9 cellular contexts compared by ENCODE assay signal in genomic region chr19:13153627-13154240, GRCh38. TPM values are rescaled to one million over a fixed set of nuclear protein-coding genes. Genes with fewer than 3 reads are reported as not detected.
DNase-seq lines count a peak whose midpoint lies in the region; ATAC-seq and TF ChIP-seq lines count a peak whose summit lies in the region.
"Had no signal": no experiment of that assay in that cellular context is flagged by ENCODE, and none has a peak within 500 bp of the region (broad histone marks: within the 10 kb centered on the region; RNA-seq: fewer than 3 reads in every experiment).

No MANE protein-coding gene starts in this region.

- peak overlapping the region; percentile 99 for H3K4me2 ChIP-seq in parathyroid adenoma (ENCODE audit: low read length)

- peaks cover 13% of the 10 kb centered on the region for H3K79me2 ChIP-seq in parathyroid adenoma

- DNase-seq in BJ (ENCODE audit: low read depth) (no peak), HEK293T (ENCODE audit: extremely low spot score) (no peak), fibroblast of villous mesenchyme (ENCODE audit: low read depth) (peak; percentile 34), ureter (ENCODE audit: low spot score) (no peak), KBM-7 (no peak)
- DNase-seq in activated CD8-positive, alpha-beta memory T cell treated with anti-CD3 and anti-CD28 coated beads for 24 hours = peak; percentile 73

- TF ChIP-seq CTCF in BJ (IDR thresholded peaks at IDR 0.05; ENCODE audit: insufficient read depth, low read depth, low read length) = 0 out of 2 replicates have a peak, but pooled peaks have one; percentile 6
- TF ChIP-seq CTCF in fibroblast of villous mesenchyme (IDR thresholded peaks at IDR 0.05; ENCODE audit: insufficient read depth, low read depth, low read length) = peak; percentile 18
- TF ChIP-seq CTCF in parathyroid adenoma (IDR thresholded peaks at IDR 0.05) = no peak

- CTCF ChIA-PET in BJ (lab: Yijun Ruan, JAX) = interaction anchor here (1.0 to 2.5 kb wide), 3 partner anchors 40 to 109 kb away, joined by 3 to 9 read pairs (median 5); no protein-coding TSS in a partner anchor
- CTCF ChIA-PET in HEK293T (lab: Yijun Ruan, JAX) = interaction anchor here (0.5 kb wide), 1 partner anchor 140 kb away, joined by 3 read pairs; no protein-coding TSS in a partner anchor

- POLR2A ChIA-PET in BJ (lab: Charles Lee) (interaction anchor here (1.0 kb wide), 1 partner anchor 10 kb away, joined by 3 read pairs; no protein-coding TSS in a partner anchor), HEK293T (lab: Yijun Ruan, JAX) (interaction anchor here (1.0 to 2.2 kb wide), 15 partner anchors 9 to 348 kb away, joined by 3 to 66 read pairs (median 9); partner anchors contain the start of genes NACC1 and RNASEH2A)

- peaks cover 6% of the 10 kb centered on the region; the same call in 1 of the 2 replicates for H3K36me3 ChIP-seq in BJ (ENCODE audit: control insufficient read depth, insufficient read depth, low read length)
- H3K36me3 ChIP-seq in parathyroid adenoma (ENCODE audit: control insufficient read depth, insufficient read depth, low read length) = peaks cover 3% of the 10 kb centered on the region

- no peak overlapping the region for H2AFZ ChIP-seq in parathyroid adenoma

- peak overlapping the region; percentile 92 for H3K4me3 ChIP-seq in BJ (ENCODE audit: low read depth, low read length)
- H3K4me3 ChIP-seq in fibroblast of villous mesenchyme (ENCODE audit: low read depth, low read length) = peak overlapping the region; percentile 94
- peak overlapping the region; percentile 98 for H3K4me3 ChIP-seq in parathyroid adenoma (ENCODE audit: low read depth, low read length)

- no peaks in the 10 kb centered on the region for H3K27me3 ChIP-seq in BJ (ENCODE audit: control insufficient read depth, insufficient read depth, low read length)
- no peaks in the 10 kb centered on the region for H3K27me3 ChIP-seq in parathyroid adenoma (ENCODE audit: control insufficient read depth, insufficient read depth, low read length)

- no peak for ATAC-seq in GM18870 (IDR thresholded peaks at IDR 0.05; ENCODE audit: unreplicated experiment)

- in situ Hi-C loops in KBM-7 (cut with MboI; ENCODE audit: low pct_unique_long_range_greater_than_20kb, low sequenced_read_pairs) = no loop called here

- peak overlapping the region; percentile 96 for H3K9ac ChIP-seq in parathyroid adenoma

- H3K9me3 ChIP-seq in parathyroid adenoma (ENCODE audit: control insufficient read depth, low read length) = no peaks in the 10 kb centered on the region

- H3K27ac ChIP-seq in parathyroid adenoma = peak overlapping the region; percentile 100

- peaks cover 12% of the 10 kb centered on the region for H3K4me1 ChIP-seq in parathyroid adenoma

TF ChIP-seq in HEK293T, 16 proteins besides CTCF, POLR2A, EP300 and RAD21:
- no peak for TF ChIP-seq SUZ12 (IDR thresholded peaks at IDR 0.05)
- 0 out of 2 replicates have a peak, but pooled peaks have one; percentile 30 for TF ChIP-seq LEF1 (IDR thresholded peaks at IDR 0.05; ENCODE audit: borderline replicate concordance)

RNA-seq across cellular contexts. Expression of gene IER2, which starts 3.5 kb away (rescaled TPM):
- polyA plus RNA-seq in BJ (2011; rRNA removed) = 9.1 and 18.2 TPM in 2 replicates
- polyA minus RNA-seq in BJ (2011; rRNA and poly(A)+ RNA removed) = 4.2 and 7.4 TPM in 2 replicates
- 22.0 and 28.7 TPM in 2 replicates for total RNA-seq in fibroblast of villous mesenchyme
- 94.0 TPM for total RNA-seq in ureter

RNA-seq across cellular contexts. Expression of gene STX10, which starts 3.6 kb away (rescaled TPM):
- polyA plus RNA-seq in BJ (2011; rRNA removed) = 56.8 and 73.1 TPM in 2 replicates
- polyA minus RNA-seq in BJ (2011; rRNA and poly(A)+ RNA removed) = 50.4 and 54.7 TPM in 2 replicates
- total RNA-seq in fibroblast of villous mesenchyme = 58.3 and 69.9 TPM in 2 replicates
- 37.3 TPM for total RNA-seq in ureter

RNA-seq across cellular contexts. Expression of gene NACC1, which starts 35.7 kb away (rescaled TPM):
- polyA plus RNA-seq in BJ (2011; rRNA removed) = 46.8 and 98.7 TPM in 2 replicates
- polyA minus RNA-seq in BJ (2011; rRNA and poly(A)+ RNA removed) = 65.7 and 80.7 TPM in 2 replicates
- total RNA-seq in fibroblast of villous mesenchyme (95.0 and 104 TPM in 2 replicates), ureter (57.0 TPM)

RNA-seq across cellular contexts. Expression of gene TRMT1, which starts 37.2 kb away (rescaled TPM):
- 15.9 and 30.8 TPM in 2 replicates for polyA plus RNA-seq in BJ (2011; rRNA removed)
- 20.2 and 36.8 TPM in 2 replicates for polyA minus RNA-seq in BJ (2011; rRNA and poly(A)+ RNA removed)
- total RNA-seq in fibroblast of villous mesenchyme (25.4 and 25.9 TPM in 2 replicates), ureter (54.6 TPM)

RNA-seq across cellular contexts. Expression of gene LYL1, which starts 51.1 kb away (rescaled TPM):
- 0.29 and 0.34 TPM in 2 replicates for polyA plus RNA-seq in BJ (2011; rRNA removed)
- polyA minus RNA-seq in BJ (2011; rRNA and poly(A)+ RNA removed) = 0.28 and 0.31 TPM in 2 replicates
- total RNA-seq in fibroblast of villous mesenchyme (2.6 and 3.9 TPM in 2 replicates), ureter (3.0 TPM)
- total RNA-seq: LHCN-M2 had no signal

Comparison
In these comparisons a context has a peak if more than half of its experiments do, and no peak if none do; other contexts are left out.
1. DNase-seq: peak in activated CD8-positive, alpha-beta memory T cell treated with anti-CD3 and anti-CD28 coated beads for 24 hours (single experiment) and fibroblast of villous mesenchyme (single experiment); none in BJ (single experiment), HEK293T (single experiment), ureter (single experiment) and KBM-7 (single experiment).
2. Peak in every context shown above with its lines, with median percentiles within 50 percentile points of each other: H3K4me3 ChIP-seq.